In genomic region chr12:122846622-122847515, GRCh38 we compare ENCODE assay signal across 20 cellular contexts.
"Had no signal": no experiment of that assay in that cellular context is flagged by ENCODE, and none has a peak within 500 bp of the region (broad histone marks: within the 10 kb centered on the region; RNA-seq: fewer than 3 reads in every experiment).

No MANE protein-coding gene starts in this region.

- H3K27ac ChIP-seq: brain microvascular endothelial cell, coronary artery, sigmoid colon, thoracic aorta, vagina had no signal

- FAIRE-seq: endometrium, keratinocyte had no signal

- H3K27me3 ChIP-seq: ascending aorta, brain microvascular endothelial cell, sigmoid colon, vagina had no signal

- H3K9me3 ChIP-seq: ascending aorta, sigmoid colon, thoracic aorta, vagina had no signal

- DNase-seq: activated CD4-positive, alpha-beta T cell treated with anti-CD3 and anti-CD28 coated beads for 1 hour; activated CD4-positive, alpha-beta T cell treated with anti-CD3 and anti-CD28 coated beads, Interleukin-2, amount 50 U/mL, for 1 hour; activated CD8-positive, alpha-beta T cell treated with anti-CD3 and anti-CD28 coated beads, Interleukin-2, amount 10 ng/mL, durations not matched to agents 7 days and 5 days; brain microvascular endothelial cell; naive thymus-derived CD4-positive, alpha-beta T cell; retina; sigmoid colon; stimulated activated CD4-positive, alpha-beta T cell treated with anti-CD3 and anti-CD28 coated beads, Interleukin-15, amount 100 ng/mL, for 24 hours; stimulated activated CD8-positive, alpha-beta memory T cell treated with anti-CD3 and anti-CD28 coated beads, Interleukin-4, amount 100 ng/mL, for 48 hours; stimulated activated naive B cell treated with anti-CD40 and anti-IgM and Interleukin-4, amounts not matched to agents 10 μg/mL and 1 μg/mL and 100 μg/mL, for 72 hours had no signal

- H3K4me1 ChIP-seq: sigmoid colon had no signal

- H3K36me3 ChIP-seq: brain microvascular endothelial cell, sigmoid colon, vagina had no signal

- H3K4me3 ChIP-seq: ascending aorta, coronary artery, lung, sigmoid colon, smooth muscle cell, thoracic aorta, vagina had no signal

- ATAC-seq: activated CD8-positive, alpha-beta T cell treated with anti-CD3 and anti-CD28 coated beads, Interleukin-2, amount 10 ng/mL, durations not matched to agents 7 days and 5 days; activated naive CD4-positive, alpha-beta T cell treated with anti-CD3 and anti-CD28 coated beads, Interleukin-2, amount 50 U/mL, for 72 hours; left lobe of liver; naive thymus-derived CD4-positive, alpha-beta T cell; stimulated activated naive B cell treated with anti-CD40 and anti-IgM and Interleukin-4, amounts not matched to agents 10 μg/mL and 1 μg/mL and 100 μg/mL, for 72 hours had no signal

- H3K4me2 ChIP-seq: smooth muscle cell had no signal
